Comparison of ENCODE assay signal across 24 cellular contexts in the genomic region with DNA sequence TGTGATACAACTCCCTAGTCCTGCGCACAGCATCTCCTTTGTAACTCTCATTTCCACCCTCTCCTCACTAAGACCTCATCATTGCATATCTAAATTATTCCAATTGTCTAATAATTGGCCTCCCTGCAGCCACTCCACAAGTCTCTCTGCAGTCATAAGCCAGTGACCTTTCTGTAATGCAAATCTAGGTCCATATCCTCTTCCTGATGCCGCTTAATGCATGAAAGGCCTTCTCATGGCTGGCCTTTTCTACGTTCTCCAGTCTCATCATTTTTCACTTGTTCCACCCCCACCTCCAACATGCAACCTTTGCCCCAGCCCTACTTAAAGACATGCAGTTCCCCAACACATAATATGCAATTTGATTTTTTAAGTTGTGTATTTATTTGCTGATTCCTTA.
"Had no signal": no experiment of that assay in that cellular context is flagged by ENCODE, and none has a peak within 500 bp of the region (broad histone marks: within the 10 kb centered on the region; RNA-seq: fewer than 3 reads in every experiment).

No MANE protein-coding gene starts in this region.

- H3K27ac ChIP-seq: colonic mucosa, coronary artery, dorsolateral prefrontal cortex, epithelial cell of prostate, esophagus muscularis mucosa, esophagus squamous epithelium, foreskin keratinocyte, gastrocnemius medialis, gastroesophageal sphincter, heart left ventricle, heart right ventricle had no signal

- H3K27me3 ChIP-seq: colonic mucosa, dorsolateral prefrontal cortex, esophagus muscularis mucosa, esophagus squamous epithelium, foreskin keratinocyte, gastrocnemius medialis, gastroesophageal sphincter, heart left ventricle, heart right ventricle had no signal

- H3K4me1 Mint-ChIP-seq: endodermal cell had no signal

- H3K36me3 ChIP-seq: colonic mucosa, esophagus muscularis mucosa, esophagus squamous epithelium, gastrocnemius medialis, gastroesophageal sphincter, heart left ventricle, heart right ventricle had no signal

- H3K9me3 ChIP-seq: colonic mucosa, gastroesophageal sphincter had no signal

- H3K4me1 ChIP-seq: colonic mucosa, esophagus muscularis mucosa, esophagus squamous epithelium, foreskin keratinocyte, gastrocnemius medialis, gastroesophageal sphincter had no signal

- ATAC-seq: effector memory CD8-positive, alpha-beta T cell; esophagus mucosa; foreskin keratinocyte; gastrocnemius medialis; gastroesophageal sphincter; heart left ventricle; heart right ventricle had no signal

- H3K27ac Mint-ChIP-seq: effector memory CD8-positive, alpha-beta T cell; endodermal cell had no signal

- H3K27me3 Mint-ChIP-seq: dendritic cell treated with granulocyte-macrophage colony-stimulating factor and Interleukin-4, amounts not matched to agents 40 ng/mL and 50 ng/mL, for 4 days; effector memory CD8-positive, alpha-beta T cell had no signal

- H3K4me3 Mint-ChIP-seq: dendritic cell treated with granulocyte-macrophage colony-stimulating factor and Interleukin-4, amounts not matched to agents 40 ng/mL and 50 ng/mL, for 4 days; effector memory CD8-positive, alpha-beta T cell; endodermal cell had no signal

- DNase-seq: colonic mucosa; cortex of kidney; dermis blood vessel endothelial cell; dorsolateral prefrontal cortex; effector CD4-positive, alpha-beta T cell; effector CD8-positive, alpha-beta T cell; effector memory CD4-positive, alpha-beta T cell; effector memory CD8-positive, alpha-beta T cell; endodermal cell; erythroblast; esophagus squamous epithelium; foreskin fibroblast; foreskin keratinocyte; foreskin melanocyte; gastrocnemius medialis; head of caudate nucleus; heart left ventricle; heart right ventricle had no signal

- H3K4me3 ChIP-seq: colonic mucosa, coronary artery, dorsolateral prefrontal cortex, esophagus muscularis mucosa, esophagus squamous epithelium, gastrocnemius medialis, gastroesophageal sphincter, heart left ventricle, heart right ventricle had no signal
